Comparison of ENCODE assay signal across 1 cellular context in genomic region chr3:48445277-48445882, GRCh38.
TF ChIP-seq lines count a peak whose summit lies in the region.

No MANE protein-coding gene starts in this region.

TF ChIP-seq in K562, 482 proteins besides CTCF, POLR2A, EP300 and RAD21:
- TF ChIP-seq TRIM28 (IDR thresholded peaks at IDR 0.05) (no peak), CSDE1 (IDR thresholded peaks at IDR 0.05) (no peak), SOX6 (IDR thresholded peaks at IDR 0.05) (no peak), ZNF175 (CRISPR knock-in tag; IDR thresholded peaks at IDR 0.05; ENCODE audit: low read depth) (no peak), DACH1 (IDR thresholded peaks at IDR 0.05; ENCODE audit: partially characterized antibody) (no peak), ZFX (CRISPR knock-in tag; IDR thresholded peaks at IDR 0.05) (no peak), ZNF561 (CRISPR knock-in tag; conservative IDR thresholded peaks at IDR 0.05) (no peak)
